Comparison of ENCODE assay signal across 27 cellular contexts in the genomic region with DNA sequence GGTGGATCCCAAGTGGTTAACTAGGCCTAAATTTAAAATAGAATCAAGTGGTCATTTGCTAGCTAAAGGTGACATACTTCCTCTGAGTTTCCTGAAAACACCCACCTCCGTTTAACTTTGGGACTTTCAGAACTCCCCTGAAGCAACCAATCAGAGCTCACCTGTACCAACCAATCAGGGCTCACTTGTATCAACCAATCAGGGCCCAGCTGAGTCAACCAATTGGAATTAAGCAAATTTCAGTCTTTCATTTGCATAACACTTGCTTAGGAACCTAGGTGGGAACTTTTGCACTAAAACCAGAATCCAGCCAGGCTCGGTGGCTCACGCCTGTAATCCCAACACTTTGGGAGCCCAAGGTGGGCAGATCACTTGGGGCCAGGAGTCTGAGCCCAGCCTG. TPM values are rescaled to one million over a fixed set of nuclear protein-coding genes. Genes with fewer than 3 reads are reported as not detected.
"Had no signal": no experiment of that assay in that cellular context is flagged by ENCODE, and none has a peak within 500 bp of the region (broad histone marks: within the 10 kb centered on the region; RNA-seq: fewer than 3 reads in every experiment).

No MANE protein-coding gene starts in this region.

- H3K4me1 ChIP-seq: ascending aorta, breast epithelium had no signal

- DNase-seq: activated CD4-positive, alpha-beta memory T cell treated with anti-CD3 and anti-CD28 coated beads, Interleukin-2, amount 10 ng/mL, durations not matched to agents 7 days and 5 days; activated CD4-positive, alpha-beta T cell treated with anti-CD3 and anti-CD28 coated beads for 1 hour; activated CD4-positive, alpha-beta T cell treated with anti-CD3 and anti-CD28 coated beads for 4 hours; activated CD4-positive, alpha-beta T cell treated with anti-CD3 and anti-CD28 coated beads, Interleukin-2, amount 10 ng/mL, durations not matched to agents 7 days and 5 days; activated CD4-positive, alpha-beta T cell treated with anti-CD3 and anti-CD28 coated beads, Interleukin-2, amount 50 U/mL, for 4 hours; activated CD8-positive, alpha-beta memory T cell treated with anti-CD3 and anti-CD28 coated beads, Interleukin-2, amount 50 U/mL, for 48 hours; activated gamma-delta T cell; activated naive CD4-positive, alpha-beta T cell; activated naive CD4-positive, alpha-beta T cell treated with anti-CD3 and anti-CD28 coated beads, Interleukin-2, amount 10 ng/mL, durations not matched to agents 7 days and 5 days; activated naive CD8-positive, alpha-beta T cell treated with anti-CD3 and anti-CD28 coated beads, Interleukin-2, amount 10 ng/mL, durations not matched to agents 7 days and 5 days; activated T-cell treated with anti-CD3 and anti-CD28 coated beads for 4 hours; activated T-cell treated with anti-CD3 and anti-CD28 coated beads, Interleukin-2, amount 50 U/mL, for 24 hours; activated T-cell treated with anti-CD3 and anti-CD28 coated beads, Interleukin-2, amount 50 U/mL, for 72 hours; cortex of kidney; dermis blood vessel endothelial cell; effector CD4-positive, alpha-beta T cell; foreskin fibroblast; head of caudate nucleus; T-helper 1 cell; T-helper 17 cell; T1000 had no signal

- H3K36me3 ChIP-seq: ascending aorta, breast epithelium had no signal

- FAIRE-seq: colon, frontal cortex had no signal

- H3K27me3 ChIP-seq: ascending aorta had no signal

- H3K4me3 ChIP-seq: ascending aorta, breast epithelium had no signal

- H3K9me3 ChIP-seq: ascending aorta, breast epithelium had no signal

- ATAC-seq: activated naive CD4-positive, alpha-beta T cell treated with anti-CD3 and anti-CD28 coated beads, Interleukin-2, amount 50 U/mL, for 72 hours; activated T-cell treated with anti-CD3 and anti-CD28 coated beads, Interleukin-2, amount 50 U/mL, for 72 hours; esophagus mucosa; T-helper 17 cell had no signal

- H3K27ac ChIP-seq: ascending aorta, breast epithelium had no signal

RNA-seq across cellular contexts. Expression of a gene that starts 15.9 kb away (rescaled TPM):
- total RNA-seq: activated CD4-positive, alpha-beta memory T cell treated with anti-CD3 and anti-CD28 coated beads, Interleukin-2, amount 10 ng/mL, durations not matched to agents 7 days and 5 days; activated CD4-positive, alpha-beta T cell treated with anti-CD3 and anti-CD28 coated beads, Interleukin-2, amount 10 ng/mL, durations not matched to agents 7 days and 5 days; activated naive CD8-positive, alpha-beta T cell treated with anti-CD3 and anti-CD28 coated beads, Interleukin-2, amount 10 ng/mL, durations not matched to agents 7 days and 5 days; activated T-cell treated with anti-CD3 and anti-CD28 coated beads, Interleukin-2, amount 50 U/mL, for 72 hours; T-helper 17 cell had no signal
